Comparison of ENCODE assay signal across 8 cellular contexts in genomic region chr11:85647078-85647477, GRCh38. TPM values are rescaled to one million over a fixed set of nuclear protein-coding genes. Genes with fewer than 3 reads are reported as not detected.
A peak's percentile ranks its signal among the peaks of the same experiment; 100 is the strongest.
DNase-seq lines count a peak whose midpoint lies in the region; ATAC-seq and TF ChIP-seq lines count a peak whose summit lies in the region.

No MANE protein-coding gene starts in this region.

- no peak for TF ChIP-seq CTCF in osteocyte (IDR thresholded peaks at IDR 0.05)

- peaks cover 21 to 32% of the 10 kb centered on the region in 2 donors for H3K27me3 Mint-ChIP-seq in effector memory CD8-positive, alpha-beta T cell
- peaks cover 33% of the 10 kb centered on the region for H3K27me3 Mint-ChIP-seq in osteocyte (ENCODE audit: unreplicated experiment)

- ATAC-seq in GM18868 (IDR thresholded peaks at IDR 0.05; ENCODE audit: unreplicated experiment) (peak; percentile 10), GM21423 (IDR thresholded peaks at IDR 0.05; ENCODE audit: unreplicated experiment) (no peak)
- no peak for ATAC-seq in effector memory CD8-positive, alpha-beta T cell (replicated peaks)

- H3K36me3 Mint-ChIP-seq in effector memory CD8-positive, alpha-beta T cell (ENCODE audit: insufficient read depth) = peaks cover 19% of the 10 kb centered on the region
- no peaks in the 10 kb centered on the region for H3K36me3 Mint-ChIP-seq in osteocyte (ENCODE audit: unreplicated experiment)

- H3K4me1 Mint-ChIP-seq in effector memory CD8-positive, alpha-beta T cell (ENCODE audit: low read depth in 2 of 2) = peaks cover 5 to 20% of the 10 kb centered on the region in 2 donors
- peaks cover 20% of the 10 kb centered on the region for H3K4me1 Mint-ChIP-seq in osteocyte (ENCODE audit: unreplicated experiment)

- H3K4me3 Mint-ChIP-seq in effector memory CD8-positive, alpha-beta T cell = peak overlapping the region; percentile 90 to 92
- peak overlapping the region; percentile 92 for H3K4me3 Mint-ChIP-seq in osteocyte (ENCODE audit: unreplicated experiment)

- peak overlapping the region; percentile 90 to 95 for H3K27ac Mint-ChIP-seq in effector memory CD8-positive, alpha-beta T cell
- peak overlapping the region; percentile 95 for H3K27ac Mint-ChIP-seq in osteocyte (ENCODE audit: unreplicated experiment)

- no peaks in the 10 kb centered on the region for H3K9me3 Mint-ChIP-seq in effector memory CD8-positive, alpha-beta T cell
- H3K9me3 Mint-ChIP-seq in osteocyte (ENCODE audit: unreplicated experiment) = no peaks in the 10 kb centered on the region

- DNase-seq in Kasumi-1 (lab: John Stamatoyannopoulos, UW) = peak; percentile 32 to 55
- no peak for DNase-seq in effector memory CD8-positive, alpha-beta T cell
- no peak for DNase-seq in osteocyte (ENCODE audit: extremely low spot score, unreplicated experiment)
- no peak for DNase-seq in stimulated activated CD4-positive, alpha-beta T cell treated with anti-CD3 and anti-CD28 coated beads, Interleukin-2, amount 100 ng/mL, for 24 hours
- DNase-seq in activated CD4-positive, alpha-beta T cell treated with anti-CD3 and anti-CD28 coated beads, Interleukin-2, amount 50 U/mL, for 48 hours = no peak
- no peak for DNase-seq in NCI-H82 (lab: John Stamatoyannopoulos, UW)

RNA-seq across cellular contexts. Expression of gene TMEM126A, which starts 0.7 kb away (rescaled TPM):
- total RNA-seq in osteocyte = 25.0 and 28.9 TPM in 2 replicates

RNA-seq across cellular contexts. Expression of gene CREBZF, which starts 17.9 kb away (rescaled TPM):
- 38.0 and 44.7 TPM in 2 replicates for total RNA-seq in osteocyte

RNA-seq across cellular contexts. Expression of gene TMEM126B, which starts 18.7 kb away (rescaled TPM):
- total RNA-seq in osteocyte = 44.3 and 49.0 TPM in 2 replicates

RNA-seq across cellular contexts. Expression of gene DLG2, which starts 19.9 kb away (rescaled TPM):
- total RNA-seq in osteocyte = 1.2 and 2.1 TPM in 2 replicates

RNA-seq across cellular contexts. Expression of gene CCDC89, which starts 38.9 kb away (rescaled TPM):
- total RNA-seq in osteocyte = not detected in 2 replicates

Comparison
In these comparisons a context has a peak if more than half of its experiments do, and no peak if none do; other contexts are left out.
1. DNase-seq: peak in Kasumi-1 (2 of 2); none in effector memory CD8-positive, alpha-beta T cell (0 of 3), osteocyte (single experiment), stimulated activated CD4-positive, alpha-beta T cell treated with anti-CD3 and anti-CD28 coated beads, Interleukin-2, amount 100 ng/mL, for 24 hours (0 of 2), activated CD4-positive, alpha-beta T cell treated with anti-CD3 and anti-CD28 coated beads, Interleukin-2, amount 50 U/mL, for 48 hours (0 of 2) and NCI-H82 (single experiment).